In the genomic region with DNA sequence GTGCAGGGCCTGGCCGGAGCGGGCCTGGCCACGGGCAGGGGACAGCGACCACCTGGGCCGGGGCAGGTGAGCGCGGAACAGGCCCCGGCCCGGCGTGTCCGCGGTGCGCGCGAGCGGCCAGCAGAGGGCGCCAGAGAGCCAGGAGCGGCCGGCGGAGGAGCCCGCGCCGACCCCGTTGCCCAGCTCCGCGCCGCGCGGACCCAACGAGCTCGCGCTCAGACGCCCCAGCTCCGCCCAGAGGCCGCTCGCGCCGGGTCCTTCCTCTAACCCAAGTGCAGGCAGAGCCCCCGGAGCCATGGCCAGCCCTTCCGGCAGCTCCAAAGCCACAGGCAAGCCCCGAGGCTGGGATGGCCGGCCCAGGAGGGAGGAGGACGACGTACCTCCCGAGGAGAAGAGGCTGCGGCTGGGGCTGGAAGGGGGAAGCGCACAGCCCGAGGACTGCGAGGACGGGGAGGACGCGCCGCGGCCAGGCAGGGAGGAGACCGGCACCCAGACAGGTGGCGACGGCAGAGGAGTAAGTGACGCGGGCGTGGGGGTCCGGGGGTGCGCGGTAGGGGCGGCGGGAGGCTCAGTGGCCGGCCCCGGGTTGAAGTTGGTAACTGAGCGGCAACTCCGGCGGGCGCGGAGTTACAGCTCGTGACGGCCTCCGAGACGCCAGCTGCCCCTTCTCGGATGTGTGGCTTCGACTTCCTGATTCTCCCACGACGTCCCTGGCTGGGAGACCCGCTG, we compare ENCODE assay signal across 1 cellular context.
TF ChIP-seq lines count a peak whose summit lies in the region.

No MANE protein-coding gene starts in this region.

TF ChIP-seq in H1, 55 proteins besides CTCF, POLR2A, EP300 and RAD21 (continued from another document):
- TF ChIP-seq GABPA (IDR thresholded peaks at IDR 0.05; ENCODE audit: borderline replicate concordance, insufficient read depth, low read length) (0 out of 2 replicates have a peak, but pooled peaks have one; percentile 27), TAF1 (IDR thresholded peaks at IDR 0.05; ENCODE audit: low read depth, low read length) (peak; percentile 55; the same call in 1 of the 2 replicates), KDM4A (IDR thresholded peaks at IDR 0.05; ENCODE audit: low read depth, low read length, severe bottlenecking) (peak; percentile 78), ASH2L (IDR thresholded peaks at IDR 0.05; ENCODE audit: low read length) (peak; percentile 41), TBP (IDR thresholded peaks at IDR 0.05; ENCODE audit: low read depth, low read length) (peak; percentile 36; the same call in 1 of the 2 replicates)
- TF ChIP-seq, protein P1, sequence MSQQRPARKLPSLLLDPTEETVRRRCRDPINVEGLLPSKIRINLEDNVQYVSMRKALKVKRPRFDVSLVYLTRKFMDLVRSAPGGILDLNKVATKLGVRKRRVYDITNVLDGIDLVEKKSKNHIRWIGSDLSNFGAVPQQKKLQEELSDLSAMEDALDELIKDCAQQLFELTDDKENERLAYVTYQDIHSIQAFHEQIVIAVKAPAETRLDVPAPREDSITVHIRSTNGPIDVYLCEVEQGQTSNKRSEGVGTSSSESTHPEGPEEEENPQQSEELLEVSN (IDR thresholded peaks at IDR 0.05): peak; percentile 63; the same call in 1 of the 2 replicates
- TF ChIP-seq, protein P2, sequence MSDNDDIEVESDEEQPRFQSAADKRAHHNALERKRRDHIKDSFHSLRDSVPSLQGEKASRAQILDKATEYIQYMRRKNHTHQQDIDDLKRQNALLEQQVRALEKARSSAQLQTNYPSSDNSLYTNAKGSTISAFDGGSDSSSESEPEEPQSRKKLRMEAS (IDR thresholded peaks at IDR 0.05): 0 out of 2 replicates have a peak, but pooled peaks have one; percentile 28
